In genomic region chr12:6470375-6471163, GRCh38 we compare ENCODE assay signal across 8 cellular contexts. TPM values are rescaled to one million over a fixed set of nuclear protein-coding genes. Genes with fewer than 3 reads are reported as not detected.
DNase-seq lines count a peak whose midpoint lies in the region; ATAC-seq and TF ChIP-seq lines count a peak whose summit lies in the region.

A gene with protein sequence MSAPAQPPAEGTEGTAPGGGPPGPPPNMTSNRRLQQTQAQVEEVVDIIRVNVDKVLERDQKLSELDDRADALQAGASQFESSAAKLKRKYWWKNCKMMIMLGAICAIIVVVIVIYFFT (minus strand): TSS chr12:6470677. CDS start chr12:6470531, 146 bp downstream.

- peak within 1 kb of the TSS; percentile 88 for H3K4me3 ChIP-seq in CD8-positive, alpha-beta T cell (ENCODE audit: low read depth, low read length)

- TF ChIP-seq CTCF in CD8-positive, alpha-beta T cell (IDR thresholded peaks at IDR 0.05): no peak

- H3K36me3 ChIP-seq in CD8-positive, alpha-beta T cell (ENCODE audit: insufficient read depth, low read length): peaks cover 10% of the 10 kb centered on the region

- no peaks in the 10 kb centered on the region for H3K9me3 ChIP-seq in CD8-positive, alpha-beta T cell (ENCODE audit: low read length)

- H3K4me1 Mint-ChIP-seq in CD8-positive, alpha-beta T cell (ENCODE audit: low read depth): peaks cover 47% of the 10 kb centered on the region

- peaks cover 42% of the 10 kb centered on the region for H3K4me1 ChIP-seq in CD8-positive, alpha-beta T cell (ENCODE audit: insufficient read depth, low read length)

- intact Hi-C loops in CD8-positive, alpha-beta T cell (cut with DNase I, micrococcal nuclease): loop anchor here (1.0 to 2.0 kb wide), 7 partner anchors 8 to 136 kb away; partner anchors contain the start of genes MRPL51 (in 2 of the 2) and GAPDH (in 1 of the 2)

- H3K4me3 Mint-ChIP-seq in CD8-positive, alpha-beta T cell: peak within 1 kb of the TSS; percentile 92

- peak; percentile 94 to 98 (median 97) for DNase-seq in CD8-positive, alpha-beta T cell
- DNase-seq in HS-27A (ENCODE audit: low read depth) (peak; percentile 96), NK-92 (lab: John Stamatoyannopoulos, UW; ENCODE audit: unreplicated experiment) (peak; percentile 71), lung microvascular endothelial cell (ENCODE audit: low read depth in 2 of 2) (peak; percentile 98 to 99)
- DNase-seq in activated CD8-positive, alpha-beta memory T cell treated with anti-CD3 and anti-CD28 coated beads for 1 hour (ENCODE audit: extremely low read depth in 1 of 2, low read depth in 1 of 2): peak; percentile 94 to 96
- peak; percentile 98 for DNase-seq in effector CD4-positive, alpha-beta T cell
- DNase-seq in stimulated activated CD4-positive, alpha-beta T cell treated with anti-CD3 and anti-CD28 coated beads, TNF-alpha, amount 100 ng/mL, for 48 hours (ENCODE audit: low read depth in 3 of 3): peak; percentile 96 to 98 (median 96)

- CTCF ChIA-PET in CD8-positive, alpha-beta T cell (lab: Charles Lee): interaction anchor here (0.7 to 3.6 kb wide), 14 partner anchors 9 to 148 kb away, joined by 3 to 28 read pairs (median 5); partner anchors contain the start of gene CD27

- ATAC-seq in CD8-positive, alpha-beta T cell: peak; percentile 88
- peak; percentile 77 for ATAC-seq in GM19467 (IDR thresholded peaks at IDR 0.05; ENCODE audit: unreplicated experiment)

- H3K36me3 Mint-ChIP-seq in CD8-positive, alpha-beta T cell: peaks cover 31% of the 10 kb centered on the region

- POLR2A ChIA-PET in CD8-positive, alpha-beta T cell (lab: Charles Lee): interaction anchor here (0.7 to 5.4 kb wide), 25 partner anchors 9 to 381 kb away, joined by 3 to 81 read pairs (median 8); partner anchors contain the start of genes CD27, COPS7A, GAPDH and MRPL51

- peak within 1 kb of the TSS; percentile 79 for H3K27ac ChIP-seq in CD8-positive, alpha-beta T cell (ENCODE audit: low read depth, low read length)

- no peaks in the 10 kb centered on the region for H3K27me3 Mint-ChIP-seq in CD8-positive, alpha-beta T cell (ENCODE audit: low read depth)

- H3K27me3 ChIP-seq in CD8-positive, alpha-beta T cell (ENCODE audit: insufficient read depth, low read length): no peaks in the 10 kb centered on the region

- H3K27ac Mint-ChIP-seq in CD8-positive, alpha-beta T cell: peak within 1 kb of the TSS; percentile 90

- no peaks in the 10 kb centered on the region for H3K9me3 Mint-ChIP-seq in CD8-positive, alpha-beta T cell

RNA-seq across cellular contexts. Expression of the gene that starts here (rescaled TPM):
- total RNA-seq in CD8-positive, alpha-beta T cell: 10 to 100 TPM; 43.9 to 50.9 TPM
- 2.6 and 5.0 TPM in 2 replicates for total RNA-seq in lung microvascular endothelial cell

Comparison
In these comparisons a context has a peak if more than half of its experiments do, and no peak if none do; other contexts are left out.
1. Peak in every context shown above with its lines: DNase-seq, ATAC-seq, H3K4me3 ChIP-seq and H3K27ac ChIP-seq.